In genomic region chr6:107847844-107848802, GRCh38 we compare ENCODE assay signal across 1 cellular context.
TF ChIP-seq lines count a peak whose summit lies in the region.

No MANE protein-coding gene starts in this region.

TF ChIP-seq in GM12878, 131 proteins besides CTCF, POLR2A, EP300 and RAD21 (continued from another document):
- TF ChIP-seq REST (IDR thresholded peaks at IDR 0.05; ENCODE audit: low read depth, low read length) (no peak), ESRRA (IDR thresholded peaks at IDR 0.05; ENCODE audit: low read length) (no peak), SMARCA5 (IDR thresholded peaks at IDR 0.05) (no peak), SREBF1 (IDR thresholded peaks at IDR 0.05; ENCODE audit: low read length) (no peak), ZNF622 (IDR thresholded peaks at IDR 0.05) (no peak), BMI1 (IDR thresholded peaks at IDR 0.05; ENCODE audit: borderline replicate concordance) (peak; percentile 85), CHD2 (IDR thresholded peaks at IDR 0.05; ENCODE audit: borderline replicate concordance, low read depth, low read length) (no peak), NBN (IDR thresholded peaks at IDR 0.05) (no peak), SP1 (IDR thresholded peaks at IDR 0.05; ENCODE audit: low read depth, low read length) (no peak), RCOR1 (conservative IDR thresholded peaks at IDR 0.05; ENCODE audit: low read depth, low read length) (no peak), BACH1 (IDR thresholded peaks at IDR 0.05; ENCODE audit: borderline replicate concordance) (no peak), ZSCAN29 (IDR thresholded peaks at IDR 0.05) (no peak), MEF2A (IDR thresholded peaks at IDR 0.05; ENCODE audit: insufficient read depth, low read depth, low read length) (no peak), BHLHE40 (IDR thresholded peaks at IDR 0.05; ENCODE audit: borderline replicate concordance in 1 of 2, low read depth in 2 of 2, low read length in 1 of 2) (peak; percentile 5 to 19; a peak in 1 of 4 replicates), EED (IDR thresholded peaks at IDR 0.05; ENCODE audit: low read depth) (peak; percentile 57; the same call in 1 of the 2 replicates), GATAD2B (conservative IDR thresholded peaks at IDR 0.05; ENCODE audit: low read depth) (0 out of 2 replicates have a peak, but pooled peaks have one; percentile 33), PAX5 (IDR thresholded peaks at IDR 0.05; ENCODE audit: borderline replicate concordance, low read depth, low read length) (no peak), IKZF2 (IDR thresholded peaks at IDR 0.05) (peak in 1 of 2 experiments; percentile 68; a peak in 3 of 4 replicates), YY1 (IDR thresholded peaks at IDR 0.05; ENCODE audit: low read depth, low read length) (0 out of 2 replicates have a peak, but pooled peaks have one; percentile 52), NFIC (IDR thresholded peaks at IDR 0.05; ENCODE audit: low read depth, low read length) (no peak), TAF1 (IDR thresholded peaks at IDR 0.05; ENCODE audit: borderline replicate concordance, low read depth, low read length) (no peak)
- TF ChIP-seq, protein P1, sequence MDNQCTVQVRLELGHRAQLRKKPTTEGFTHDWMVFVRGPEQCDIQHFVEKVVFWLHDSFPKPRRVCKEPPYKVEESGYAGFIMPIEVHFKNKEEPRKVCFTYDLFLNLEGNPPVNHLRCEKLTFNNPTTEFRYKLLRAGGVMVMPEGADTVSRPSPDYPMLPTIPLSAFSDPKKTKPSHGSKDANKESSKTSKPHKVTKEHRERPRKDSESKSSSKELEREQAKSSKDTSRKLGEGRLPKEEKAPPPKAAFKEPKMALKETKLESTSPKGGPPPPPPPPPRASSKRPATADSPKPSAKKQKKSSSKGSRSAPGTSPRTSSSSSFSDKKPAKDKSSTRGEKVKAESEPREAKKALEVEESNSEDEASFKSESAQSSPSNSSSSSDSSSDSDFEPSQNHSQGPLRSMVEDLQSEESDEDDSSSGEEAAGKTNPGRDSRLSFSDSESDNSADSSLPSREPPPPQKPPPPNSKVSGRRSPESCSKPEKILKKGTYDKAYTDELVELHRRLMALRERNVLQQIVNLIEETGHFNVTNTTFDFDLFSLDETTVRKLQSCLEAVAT (IDR thresholded peaks at IDR 0.05) = 0 out of 2 replicates have a peak, but pooled peaks have one; percentile 33
- TF ChIP-seq, protein P2, sequence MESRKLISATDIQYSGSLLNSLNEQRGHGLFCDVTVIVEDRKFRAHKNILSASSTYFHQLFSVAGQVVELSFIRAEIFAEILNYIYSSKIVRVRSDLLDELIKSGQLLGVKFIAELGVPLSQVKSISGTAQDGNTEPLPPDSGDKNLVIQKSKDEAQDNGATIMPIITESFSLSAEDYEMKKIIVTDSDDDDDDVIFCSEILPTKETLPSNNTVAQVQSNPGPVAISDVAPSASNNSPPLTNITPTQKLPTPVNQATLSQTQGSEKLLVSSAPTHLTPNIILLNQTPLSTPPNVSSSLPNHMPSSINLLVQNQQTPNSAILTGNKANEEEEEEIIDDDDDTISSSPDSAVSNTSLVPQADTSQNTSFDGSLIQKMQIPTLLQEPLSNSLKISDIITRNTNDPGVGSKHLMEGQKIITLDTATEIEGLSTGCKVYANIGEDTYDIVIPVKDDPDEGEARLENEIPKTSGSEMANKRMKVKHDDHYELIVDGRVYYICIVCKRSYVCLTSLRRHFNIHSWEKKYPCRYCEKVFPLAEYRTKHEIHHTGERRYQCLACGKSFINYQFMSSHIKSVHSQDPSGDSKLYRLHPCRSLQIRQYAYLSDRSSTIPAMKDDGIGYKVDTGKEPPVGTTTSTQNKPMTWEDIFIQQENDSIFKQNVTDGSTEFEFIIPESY (IDR thresholded peaks at IDR 0.05) = no peak
- TF ChIP-seq, protein P3, sequence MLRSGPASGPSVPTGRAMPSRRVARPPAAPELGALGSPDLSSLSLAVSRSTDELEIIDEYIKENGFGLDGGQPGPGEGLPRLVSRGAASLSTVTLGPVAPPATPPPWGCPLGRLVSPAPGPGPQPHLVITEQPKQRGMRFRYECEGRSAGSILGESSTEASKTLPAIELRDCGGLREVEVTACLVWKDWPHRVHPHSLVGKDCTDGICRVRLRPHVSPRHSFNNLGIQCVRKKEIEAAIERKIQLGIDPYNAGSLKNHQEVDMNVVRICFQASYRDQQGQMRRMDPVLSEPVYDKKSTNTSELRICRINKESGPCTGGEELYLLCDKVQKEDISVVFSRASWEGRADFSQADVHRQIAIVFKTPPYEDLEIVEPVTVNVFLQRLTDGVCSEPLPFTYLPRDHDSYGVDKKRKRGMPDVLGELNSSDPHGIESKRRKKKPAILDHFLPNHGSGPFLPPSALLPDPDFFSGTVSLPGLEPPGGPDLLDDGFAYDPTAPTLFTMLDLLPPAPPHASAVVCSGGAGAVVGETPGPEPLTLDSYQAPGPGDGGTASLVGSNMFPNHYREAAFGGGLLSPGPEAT (IDR thresholded peaks at IDR 0.05; ENCODE audit: low read depth) = 0 out of 2 replicates have a peak, but pooled peaks have one; percentile 23
